Comparison of ENCODE assay signal across 8 cellular contexts in the genomic region with DNA sequence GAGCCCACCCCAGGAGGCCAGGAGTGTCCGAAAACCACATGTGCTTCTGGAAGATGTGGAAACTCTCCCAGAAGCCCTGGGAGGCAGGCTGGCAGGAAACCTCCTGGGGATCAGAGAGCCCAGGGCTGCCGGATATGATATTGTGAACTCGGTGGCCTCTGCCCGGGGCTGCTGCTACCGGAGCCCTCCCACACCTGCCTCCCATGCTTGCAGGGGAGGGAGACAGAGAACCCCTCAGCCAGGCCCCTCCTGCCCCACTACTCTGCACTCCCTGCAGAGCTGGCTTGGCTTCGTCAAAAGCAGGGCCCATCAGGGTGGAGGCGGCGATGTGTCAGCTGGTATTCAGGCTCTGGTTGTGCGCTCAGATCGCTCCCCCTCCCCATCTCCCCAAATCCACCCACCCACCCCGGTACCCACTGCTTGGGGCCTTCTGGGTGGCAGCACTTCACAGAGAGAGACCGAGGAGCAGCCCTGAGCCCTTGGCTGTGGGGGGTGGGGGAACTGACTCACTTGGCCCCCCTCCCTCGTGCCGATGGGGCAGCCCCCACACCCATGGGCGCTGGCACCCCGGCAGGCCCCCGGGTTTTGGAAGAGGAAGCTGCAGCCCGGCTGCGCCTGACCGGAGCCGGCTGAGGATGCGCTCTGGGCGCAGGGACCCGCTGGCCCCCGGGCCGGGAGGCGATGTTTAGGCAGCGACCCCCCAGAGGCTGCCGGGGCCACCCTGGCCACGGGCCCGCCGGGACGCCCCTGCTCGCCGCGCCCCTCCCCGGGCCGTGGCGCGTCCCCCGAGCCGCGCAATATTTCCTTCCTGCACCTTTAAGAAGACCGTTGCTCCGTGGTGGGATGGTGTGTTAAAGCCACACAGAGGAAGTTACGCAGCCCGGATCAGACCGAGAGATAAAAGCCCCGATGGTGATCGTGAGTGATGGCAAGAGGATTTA. TPM values are rescaled to one million over a fixed set of nuclear protein-coding genes. Genes with fewer than 3 reads are reported as not detected.
A peak's percentile ranks its signal among the peaks of the same experiment; 100 is the strongest.
DNase-seq lines count a peak whose midpoint lies in the region; ATAC-seq and TF ChIP-seq lines count a peak whose summit lies in the region.

No MANE protein-coding gene starts in this region.

- H3K4me3 ChIP-seq in DOHH2 (ENCODE audit: low read length) (peak overlapping the region; percentile 53), stomach smooth muscle (ENCODE audit: low read length in 2 of 2) (peak overlapping the region; percentile 57 to 73)

- H3K27ac Mint-ChIP-seq in naive thymus-derived CD8-positive, alpha-beta T cell, result peak overlapping the region in 8 of 10 donors; percentile 63 to 90 (median 85)

- H3K27me3 ChIP-seq in DOHH2 (ENCODE audit: control insufficient read depth, low read length), result peaks cover 73% of the 10 kb centered on the region
- H3K27me3 ChIP-seq in stomach smooth muscle (ENCODE audit: control insufficient read depth in 1 of 2, insufficient read depth in 2 of 2, low read length in 2 of 2), result peaks cover 41 to 55% of the 10 kb centered on the region in 2 donors

- peak overlapping the region; percentile 49 for H3K4me2 ChIP-seq in DOHH2 (ENCODE audit: low read length)

- H3K9me2 ChIP-seq in DOHH2 (replicated peaks; ENCODE audit: control insufficient read depth, low read length), result no peaks in the 10 kb centered on the region

- H3K9ac ChIP-seq in stomach smooth muscle (ENCODE audit: low read length in 2 of 2), result peak overlapping the region in 1 of 2 donors; percentile 28

- no peaks in the 10 kb centered on the region for H3K79me2 ChIP-seq in DOHH2 (ENCODE audit: control insufficient read depth, low read length)

- no peaks in the 10 kb centered on the region for H3K36me3 ChIP-seq in DOHH2 (ENCODE audit: control insufficient read depth, low read length)
- no peaks in the 10 kb centered on the region for H3K36me3 ChIP-seq in stomach smooth muscle (ENCODE audit: control insufficient read depth in 2 of 2, insufficient read depth in 2 of 2, low read length in 2 of 2)

- peak overlapping the region; percentile 88 to 99 (median 96) for H3K4me3 Mint-ChIP-seq in naive thymus-derived CD8-positive, alpha-beta T cell

- no peak for TF ChIP-seq CTCF in DOHH2 (IDR thresholded peaks at IDR 0.05; ENCODE audit: low read depth, low read length, poor library complexity, severe bottlenecking)

- H3K4me1 ChIP-seq in DOHH2 (ENCODE audit: control insufficient read depth, low read length) (peaks cover 28% of the 10 kb centered on the region), stomach smooth muscle (ENCODE audit: control insufficient read depth, insufficient read depth, low read length) (peaks cover 30% of the 10 kb centered on the region)

- no peaks in the 10 kb centered on the region for H4K20me1 ChIP-seq in DOHH2 (ENCODE audit: control insufficient read depth, insufficient read depth, low read depth, low read length)

- H3K27ac ChIP-seq in DOHH2 (ENCODE audit: low read depth, low read length) (no peak overlapping the region), stomach smooth muscle (ENCODE audit: low read length) (no peak overlapping the region)

- no peaks in the 10 kb centered on the region for H3K9me3 ChIP-seq in DOHH2 (ENCODE audit: control insufficient read depth, insufficient read depth, low read length)
- no peaks in the 10 kb centered on the region for H3K9me3 ChIP-seq in stomach smooth muscle (ENCODE audit: control insufficient read depth in 2 of 2, low read length in 2 of 2)

- peaks cover 7 to 29% (median 10%) of the 10 kb centered on the region in 4 donors for H3K4me1 Mint-ChIP-seq in naive thymus-derived CD8-positive, alpha-beta T cell

- H3F3A ChIP-seq in DOHH2 (ENCODE audit: control insufficient read depth, insufficient read depth), result no peaks in the 10 kb centered on the region

- DNase-seq in NCI-H2171 (lab: John Stamatoyannopoulos, UW), result peak; percentile 71
- peak; percentile 15 to 48 for DNase-seq in activated CD4-positive, alpha-beta T cell treated with anti-CD3 and anti-CD28 coated beads, Interleukin-2, amount 50 U/mL, for 24 hours (ENCODE audit: low read depth in 1 of 2, low spot score in 1 of 2)
- DNase-seq in effector CD4-positive, alpha-beta T cell, result peak; percentile 23
- peak in 9 of 10 donors; percentile 20 to 79 (median 41) for DNase-seq in naive thymus-derived CD8-positive, alpha-beta T cell
- no peak for DNase-seq in NCI-H526 treated with DMSO at 0.1 percent for 48 hours (lab: John Stamatoyannopoulos, UW)

- H3K9me3 Mint-ChIP-seq in naive thymus-derived CD8-positive, alpha-beta T cell, result no peaks in the 10 kb centered on the region

- POLR2A ChIA-PET in naive thymus-derived CD8-positive, alpha-beta T cell (lab: Charles Lee), result interaction anchor here (1.2 kb wide), 1 partner anchor 80 kb away, joined by 6 read pairs; no protein-coding TSS in a partner anchor

- peak; percentile 73 to 79 for ATAC-seq in naive thymus-derived CD8-positive, alpha-beta T cell
- no peak for ATAC-seq in GM19467 (IDR thresholded peaks at IDR 0.05; ENCODE audit: unreplicated experiment)

- peaks cover 0 to 2% (median 0%) of the 10 kb centered on the region in 3 donors for H3K36me3 Mint-ChIP-seq in naive thymus-derived CD8-positive, alpha-beta T cell

- peaks cover 11 to 36% (median 27%) of the 10 kb centered on the region in 5 donors for H3K27me3 Mint-ChIP-seq in naive thymus-derived CD8-positive, alpha-beta T cell

RNA-seq across cellular contexts. Expression of a gene that starts 0.8 kb away (rescaled TPM):
- 10 to 100 TPM in 1 of 2 experiments, 1 to 10 TPM in 1; 8.5 to 10.8 TPM for total RNA-seq in naive thymus-derived CD8-positive, alpha-beta T cell
- polyA plus RNA-seq in naive thymus-derived CD8-positive, alpha-beta T cell, result 1 to 10 TPM in 1 of 3 donors, under 1 TPM in 2; 0.75 to 1.0 (median 0.96) TPM
